36 cellular contexts compared by ENCODE assay signal in genomic region chr1:147912553-147912952, GRCh38. TPM values are rescaled to one million over a fixed set of nuclear protein-coding genes. Genes with fewer than 3 reads are reported as not detected.
"Had no signal": no experiment of that assay in that cellular context is flagged by ENCODE, and none has a peak within 500 bp of the region (broad histone marks: within the 10 kb centered on the region; RNA-seq: fewer than 3 reads in every experiment).

No MANE protein-coding gene starts in this region.

- H3K9me3 Mint-ChIP-seq: activated B cell treated with CpG ODN at 0.5 μM for 24 hours; activated CD4-positive, alpha-beta memory T cell treated with anti-CD3 and anti-CD28 coated beads for 36 hours; activated naive CD8-positive, alpha-beta T cell treated with anti-CD3 and anti-CD28 coated beads for 36 hours; activated T-cell treated with anti-CD3 and anti-CD28 coated beads, Interleukin-2, amount 50 U/mL, for 4 hours; activated T-helper 1 cell treated with anti-CD3 and anti-CD28 coated beads, Interleukin-12 subunit alpha, Interleukin-12 subunit beta, Interleukin-2, Interleukin-4 antibody, amounts not matched to agents 30 ng/mL and 10 ng/mL and 1 ng/mL, durations not matched to agents 14 hours and 24 hours and 36 hours had no signal

- H3K36me3 Mint-ChIP-seq: activated CD4-positive, alpha-beta memory T cell treated with anti-CD3 and anti-CD28 coated beads for 36 hours; activated naive CD8-positive, alpha-beta T cell treated with anti-CD3 and anti-CD28 coated beads for 36 hours had no signal

- H3K27ac Mint-ChIP-seq: activated B cell treated with CpG ODN at 0.5 μM for 24 hours; activated CD4-positive, alpha-beta memory T cell treated with anti-CD3 and anti-CD28 coated beads for 36 hours; activated naive CD8-positive, alpha-beta T cell treated with anti-CD3 and anti-CD28 coated beads for 36 hours; activated T-helper 1 cell treated with anti-CD3 and anti-CD28 coated beads, Interleukin-12 subunit alpha, Interleukin-12 subunit beta, Interleukin-2, Interleukin-4 antibody, amounts not matched to agents 30 ng/mL and 10 ng/mL and 1 ng/mL, durations not matched to agents 14 hours and 24 hours and 36 hours had no signal

- DNase-seq: activated B cell treated with CpG ODN at 0.5 μM for 24 hours; activated CD4-positive, alpha-beta memory T cell treated with anti-CD3 and anti-CD28 coated beads for 36 hours; activated CD4-positive, alpha-beta T cell treated with anti-CD3 and anti-CD28 coated beads for 4 hours; activated CD4-positive, alpha-beta T cell treated with anti-CD3 and anti-CD28 coated beads, Interleukin-2, amount 50 U/mL, for 1 hour; activated CD4-positive, CD25-positive, alpha-beta regulatory T cell treated with anti-CD3 and anti-CD28 coated beads, Interleukin-2, amount 50 U/mL, for 72 hours; activated CD8-positive, alpha-beta memory T cell treated with anti-CD3 and anti-CD28 coated beads, Interleukin-2, amount 50 U/mL, for 4 hours; activated naive CD4-positive, alpha-beta T cell treated with anti-CD3 and anti-CD28 coated beads, Interleukin-2, amount 50 U/mL, for 16 hours; activated naive CD8-positive, alpha-beta T cell treated with anti-CD3 and anti-CD28 coated beads for 36 hours; activated T-cell treated with anti-CD3 and anti-CD28 coated beads for 4 hours; activated T-cell treated with anti-CD3 and anti-CD28 coated beads, Interleukin-2, amount 50 U/mL, for 4 hours; amniotic stem cell; aorta; brain microvascular endothelial cell; central memory CD4-positive, alpha-beta T cell; Karpas-422; KBM-7; NCI-H1105; NCI-H1417 treated with DMSO at 0.1 percent for 48 hours; NCI-H187 treated with DMSO at 0.1 percent for 48 hours; NCI-H2081; NCI-H2227 treated with DMSO at 0.1 percent for 48 hours; NCI-H446; NCI-H510A treated with DMSO at 0.1 percent for 48 hours; NCI-H748 treated with DMSO at 0.1 percent for 48 hours; NK-92 treated with Interleukin-12 subunit alpha and Interleukin-12 subunit beta, amount 100 ng/mL, for 24 hours; PC-3; Peyer's patch; RPMI8226; SHP77 treated with DMSO at 0.1 percent for 48 hours; SW 1271; T-helper 1 cell; T-helper 2 cell; T-helper 9 cell had no signal

- H3K4me1 Mint-ChIP-seq: activated B cell treated with CpG ODN at 0.5 μM for 24 hours; activated naive CD8-positive, alpha-beta T cell treated with anti-CD3 and anti-CD28 coated beads for 36 hours had no signal

- ATAC-seq: activated T-cell treated with anti-CD3 and anti-CD28 coated beads, Interleukin-2, amount 50 U/mL, for 4 hours; PC-3 had no signal

- H3K4me3 Mint-ChIP-seq: activated B cell treated with CpG ODN at 0.5 μM for 24 hours; activated CD4-positive, alpha-beta memory T cell treated with anti-CD3 and anti-CD28 coated beads for 36 hours; activated naive CD8-positive, alpha-beta T cell treated with anti-CD3 and anti-CD28 coated beads for 36 hours; activated T-cell treated with anti-CD3 and anti-CD28 coated beads, Interleukin-2, amount 50 U/mL, for 4 hours; activated T-helper 1 cell treated with anti-CD3 and anti-CD28 coated beads, Interleukin-12 subunit alpha, Interleukin-12 subunit beta, Interleukin-2, Interleukin-4 antibody, amounts not matched to agents 30 ng/mL and 10 ng/mL and 1 ng/mL, durations not matched to agents 14 hours and 24 hours and 36 hours had no signal

- H3K4me3 ChIP-seq: Peyer's patch, SJSA1 had no signal

RNA-seq across cellular contexts. Expression of gene GJA8, which starts 10.0 kb away (rescaled TPM):
- total RNA-seq: activated B cell treated with CpG ODN at 0.5 μM for 24 hours; activated CD4-positive, alpha-beta memory T cell treated with anti-CD3 and anti-CD28 coated beads for 36 hours; activated naive CD8-positive, alpha-beta T cell treated with anti-CD3 and anti-CD28 coated beads for 36 hours; activated T-cell treated with anti-CD3 and anti-CD28 coated beads, Interleukin-2, amount 50 U/mL, for 4 hours; activated T-helper 1 cell treated with anti-CD3 and anti-CD28 coated beads, Interleukin-12 subunit alpha, Interleukin-12 subunit beta, Interleukin-2, Interleukin-4 antibody, amounts not matched to agents 30 ng/mL and 10 ng/mL and 1 ng/mL, durations not matched to agents 14 hours and 24 hours and 36 hours; aorta; MCF 10A; PC-3; Peyer's patch; SJSA1 had no signal
- polyA plus RNA-seq: aorta had no signal
